In genomic region chr1:26711777-26712176, GRCh38 we compare ENCODE assay signal across 16 cellular contexts.
"Had no signal": no experiment of that assay in that cellular context is flagged by ENCODE, and none has a peak within 500 bp of the region (broad histone marks: within the 10 kb centered on the region; RNA-seq: fewer than 3 reads in every experiment).

No MANE protein-coding gene starts in this region.

- H3K27me3 Mint-ChIP-seq: activated naive CD8-positive, alpha-beta T cell treated with anti-CD3 and anti-CD28 coated beads, Interleukin-2, amount 10 ng/mL, durations not matched to agents 7 days and 5 days; naive thymus-derived CD8-positive, alpha-beta T cell had no signal

- DNase-seq: activated CD4-positive, alpha-beta T cell treated with anti-CD3 and anti-CD28 coated beads for 48 hours; activated CD8-positive, alpha-beta memory T cell treated with anti-CD3 and anti-CD28 coated beads for 24 hours; activated effector memory CD4-positive, alpha-beta T cell treated with anti-CD3 and anti-CD28 coated beads, Interleukin-2, amount 50 U/mL, for 16 hours; activated naive CD8-positive, alpha-beta T cell treated with anti-CD3 and anti-CD28 coated beads, Interleukin-2, amount 10 ng/mL, durations not matched to agents 7 days and 5 days; aorta; dorsolateral prefrontal cortex; foreskin keratinocyte; naive thymus-derived CD8-positive, alpha-beta T cell; stimulated activated CD4-positive, alpha-beta T cell treated with anti-CD3 and anti-CD28 coated beads, Interleukin-2, amount 100 ng/mL, for 24 hours; stimulated activated naive CD4-positive, alpha-beta T cell treated with Interleukin-2 at 50 U/mL for 16 hours; T1000; upper lobe of right lung had no signal

- H3K9me3 ChIP-seq: breast epithelium, suprapubic skin, upper lobe of right lung had no signal

- FAIRE-seq: endothelial cell of umbilical vein had no signal

- H3K4me3 ChIP-seq: breast epithelium, dorsolateral prefrontal cortex, suprapubic skin, upper lobe of right lung had no signal

- H3K27me3 ChIP-seq: breast epithelium, dorsolateral prefrontal cortex, foreskin keratinocyte, suprapubic skin, upper lobe of right lung had no signal

- ATAC-seq: foreskin keratinocyte; naive thymus-derived CD8-positive, alpha-beta T cell; sciatic nerve; upper lobe of right lung had no signal

- H3K36me3 ChIP-seq: breast epithelium had no signal

- H3K9me3 Mint-ChIP-seq: activated naive CD8-positive, alpha-beta T cell treated with anti-CD3 and anti-CD28 coated beads, Interleukin-2, amount 10 ng/mL, durations not matched to agents 7 days and 5 days; naive thymus-derived CD8-positive, alpha-beta T cell had no signal

- H3K27ac Mint-ChIP-seq: activated naive CD8-positive, alpha-beta T cell treated with anti-CD3 and anti-CD28 coated beads, Interleukin-2, amount 10 ng/mL, durations not matched to agents 7 days and 5 days had no signal

- H3K4me3 Mint-ChIP-seq: activated naive CD8-positive, alpha-beta T cell treated with anti-CD3 and anti-CD28 coated beads, Interleukin-2, amount 10 ng/mL, durations not matched to agents 7 days and 5 days had no signal

- H3K4me1 ChIP-seq: foreskin keratinocyte had no signal

- H3K27ac ChIP-seq: breast epithelium, foreskin keratinocyte, suprapubic skin, upper lobe of right lung had no signal
